In genomic region chr14:21023817-21024667, GRCh38 we compare ENCODE assay signal across 1 cellular context.
TF ChIP-seq lines count a peak whose summit lies in the region.

No MANE protein-coding gene starts in this region.

TF ChIP-seq in HepG2, 621 proteins besides CTCF, POLR2A, EP300 and RAD21 (continued from another document and continues in another):
- TF ChIP-seq YEATS4 (CRISPR knock-in tag; IDR thresholded peaks at IDR 0.05; ENCODE audit: borderline replicate concordance) (no peak), E2F5 (CRISPR knock-in tag; conservative IDR thresholded peaks at IDR 0.05) (no peak), SRY (CRISPR knock-in tag; IDR thresholded peaks at IDR 0.05) (no peak), ZBTB38 (CRISPR knock-in tag; IDR thresholded peaks at IDR 0.05) (no peak), ONECUT2 (CRISPR knock-in tag; IDR thresholded peaks at IDR 0.05) (0 out of 2 replicates have a peak, but pooled peaks have one; percentile 35), HBP1 (CRISPR knock-in tag; IDR thresholded peaks at IDR 0.05; ENCODE audit: low read depth) (no peak; the same call in 1 of the 2 replicates), GPBP1L1 (CRISPR knock-in tag; IDR thresholded peaks at IDR 0.05) (no peak), ZNF224 (CRISPR knock-in tag; IDR thresholded peaks at IDR 0.05) (0 out of 2 replicates have a peak, but pooled peaks have one; percentile 66), ZNF850 (CRISPR knock-in tag; conservative IDR thresholded peaks at IDR 0.05) (no peak), ZNF3 (CRISPR knock-in tag; IDR thresholded peaks at IDR 0.05) (no peak), THAP11 (CRISPR knock-in tag; IDR thresholded peaks at IDR 0.05) (no peak), GPN1 (CRISPR knock-in tag; IDR thresholded peaks at IDR 0.05; ENCODE audit: borderline replicate concordance) (no peak), HOMEZ (CRISPR knock-in tag; IDR thresholded peaks at IDR 0.05; ENCODE audit: low read depth) (no peak), ZFP37 (CRISPR knock-in tag; IDR thresholded peaks at IDR 0.05; ENCODE audit: borderline replicate concordance) (no peak), SRSF1 (optimal IDR thresholded peaks at IDR 0.05; ENCODE audit: low read depth, low read length) (no peak), FOXM1 (CRISPR knock-in tag; IDR thresholded peaks at IDR 0.05) (no peak), ARNT (IDR thresholded peaks at IDR 0.05) (no peak), PRDM4 (CRISPR knock-in tag; IDR thresholded peaks at IDR 0.05; ENCODE audit: borderline replicate concordance) (no peak), ZC3H4 (CRISPR knock-in tag; IDR thresholded peaks at IDR 0.05; ENCODE audit: borderline replicate concordance) (no peak), NCOA2 (CRISPR knock-in tag; IDR thresholded peaks at IDR 0.05) (no peak), LRRFIP1 (CRISPR knock-in tag; conservative IDR thresholded peaks at IDR 0.05) (no peak), ZNF709 (CRISPR knock-in tag; IDR thresholded peaks at IDR 0.05) (0 out of 2 replicates have a peak, but pooled peaks have one; percentile 16), ZNF124 (CRISPR knock-in tag; IDR thresholded peaks at IDR 0.05) (no peak), BCL6 (CRISPR knock-in tag; IDR thresholded peaks at IDR 0.05) (peak; percentile 62; the same call in 1 of the 2 replicates), MED8 (CRISPR knock-in tag; IDR thresholded peaks at IDR 0.05; ENCODE audit: insufficient replicate concordance) (no peak), MNT (IDR thresholded peaks at IDR 0.05) (no peak), SYNCRIP (IDR thresholded peaks at IDR 0.05; ENCODE audit: insufficient read depth, low read depth, low read length) (no peak), ATF4 (CRISPR knock-in tag; IDR thresholded peaks at IDR 0.05) (no peak), ATF7 (IDR thresholded peaks at IDR 0.05) (no peak), ATF7 (CRISPR knock-in tag; IDR thresholded peaks at IDR 0.05) (no peak), ARID4A (CRISPR knock-in tag; IDR thresholded peaks at IDR 0.05; ENCODE audit: borderline replicate concordance) (no peak), ZNF121 (CRISPR knock-in tag; IDR thresholded peaks at IDR 0.05) (no peak), ATF7-NPFF (CRISPR knock-in tag; IDR thresholded peaks at IDR 0.05; ENCODE audit: low read depth) (no peak), HOXA3 (CRISPR knock-in tag; IDR thresholded peaks at IDR 0.05) (no peak; the same call in 1 of the 2 replicates), KDM6A (CRISPR knock-in tag; IDR thresholded peaks at IDR 0.05; ENCODE audit: low read depth) (no peak), AKNA (CRISPR knock-in tag; IDR thresholded peaks at IDR 0.05; ENCODE audit: borderline replicate concordance) (no peak), CC2D1A (CRISPR knock-in tag; IDR thresholded peaks at IDR 0.05) (no peak)
